In the genomic region with DNA sequence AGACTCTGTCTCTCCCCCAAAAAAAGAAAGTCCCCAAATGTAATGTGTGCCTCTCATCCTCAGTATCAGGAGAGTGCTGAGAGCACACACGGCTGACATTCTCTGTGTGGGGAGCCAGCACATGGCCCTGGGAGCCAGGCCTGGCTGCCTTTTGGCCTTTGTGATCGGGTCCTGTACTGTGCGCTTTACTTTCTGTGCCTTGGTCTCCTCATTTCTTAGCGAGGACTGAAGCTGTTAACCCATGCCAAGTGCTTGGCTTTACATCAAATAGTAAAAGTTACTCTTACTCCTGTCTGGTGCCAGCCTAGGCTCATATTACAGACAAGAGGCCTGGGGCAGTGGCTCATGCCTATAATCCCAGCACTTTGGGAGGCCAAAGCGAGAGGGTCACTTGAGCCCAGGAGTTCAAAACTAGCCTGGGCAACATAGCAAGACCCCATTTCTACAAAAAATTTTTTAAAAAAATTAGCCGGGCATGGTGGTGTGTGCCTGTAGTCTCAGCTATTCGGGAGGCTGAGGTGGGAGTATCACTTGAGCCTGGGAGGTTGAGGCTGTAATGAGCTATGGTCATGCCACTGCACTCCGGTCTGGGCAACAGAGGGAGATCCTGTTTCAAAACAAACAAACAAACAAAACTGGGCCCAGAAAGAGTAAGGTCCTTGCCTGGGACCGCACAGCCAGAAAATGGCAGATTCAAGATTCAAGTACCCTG, we compare ENCODE assay signal across 1 cellular context.
TF ChIP-seq lines count a peak whose summit lies in the region.

No MANE protein-coding gene starts in this region.

TF ChIP-seq in liver, 16 proteins besides CTCF, POLR2A, EP300 and RAD21 (continued from another document):
- TF ChIP-seq FOXA1 (IDR thresholded peaks at IDR 0.05) (no peak), EGR1 (IDR thresholded peaks at IDR 0.05; ENCODE audit: low read depth in 2 of 2) (no peak), NR2F2 (IDR thresholded peaks at IDR 0.05) (no peak)
